In the genomic region with DNA sequence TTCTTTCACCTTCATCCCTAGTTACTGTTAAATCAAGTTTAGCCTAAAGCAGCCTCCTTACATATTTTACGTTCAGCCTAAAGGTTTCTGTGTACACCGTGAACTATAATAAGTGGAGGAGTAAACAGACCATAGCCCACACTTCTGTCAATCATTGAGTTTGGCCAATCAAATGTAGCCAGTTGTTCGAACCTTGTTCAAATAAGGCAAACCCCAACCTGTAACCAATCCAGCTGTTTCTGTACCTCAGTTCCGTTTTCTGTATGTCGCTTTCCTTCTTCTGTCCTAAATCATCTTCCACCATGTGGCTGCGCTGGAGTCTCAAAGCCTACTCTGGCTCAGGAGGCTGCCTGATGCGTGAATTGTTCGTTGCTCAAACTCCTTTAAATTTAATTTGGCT, we compare ENCODE assay signal across 12 cellular contexts. TPM values are rescaled to one million over a fixed set of nuclear protein-coding genes. Genes with fewer than 3 reads are reported as not detected.
A peak's percentile ranks its signal among the peaks of the same experiment; 100 is the strongest.
DNase-seq lines count a peak whose midpoint lies in the region; ATAC-seq and TF ChIP-seq lines count a peak whose summit lies in the region.
"Had no signal": no experiment of that assay in that cellular context is flagged by ENCODE, and none has a peak within 500 bp of the region (broad histone marks: within the 10 kb centered on the region; RNA-seq: fewer than 3 reads in every experiment).

No MANE protein-coding gene starts in this region.

- TF ChIP-seq CTCF in SK-N-SH (IDR thresholded peaks at IDR 0.05) = no peak
- no peak for TF ChIP-seq CTCF in chondrocyte (IDR thresholded peaks at IDR 0.05)
- TF ChIP-seq CTCF in osteoblast (IDR thresholded peaks at IDR 0.05; ENCODE audit: extremely low read depth, low read depth, low read length) = no peak
- TF ChIP-seq CTCF in GM10266 (IDR thresholded peaks at IDR 0.05; ENCODE audit: control insufficient read depth, insufficient read depth, low read depth, missing control alignments) = no peak

- no peaks in the 10 kb centered on the region for H3K27me3 ChIP-seq in SK-N-SH (ENCODE audit: insufficient read depth)
- H3K27me3 ChIP-seq in Karpas-422 (ENCODE audit: low read length) = no peaks in the 10 kb centered on the region
- no peaks in the 10 kb centered on the region for H3K27me3 ChIP-seq in osteoblast (ENCODE audit: insufficient read depth, low read length)
- H3K27me3 ChIP-seq: neutrophil, tibial artery had no signal

- DNase-seq in SK-N-SH = no peak
- DNase-seq in Karpas-422 = no peak
- no peak for DNase-seq in chondrocyte (ENCODE audit: low spot score)
- DNase-seq in osteoblast (ENCODE audit: insufficient read length, low spot score, missing footprints) = no peak
- DNase-seq in NCI-H2107 (lab: John Stamatoyannopoulos, UW) = no peak
- DNase-seq in GM10266 (ENCODE audit: extremely low spot score) = no peak
- DNase-seq: NCI-H345; stimulated activated CD4-positive, alpha-beta T cell treated with anti-CD3 and anti-CD28 coated beads, Interleukin-4, amount 100 ng/mL, for 24 hours; tibial artery had no signal

- H3K9me2 ChIP-seq in SK-N-SH (no peaks in the 10 kb centered on the region), Karpas-422 (replicated peaks; ENCODE audit: insufficient read depth, low read length) (no peaks in the 10 kb centered on the region)

- CTCF ChIA-PET in SK-N-SH (lab: Yijun Ruan, JAX) = interaction anchor here (1.4 kb wide), 1 partner anchor 27 kb away, joined by 3 read pairs; no protein-coding TSS in a partner anchor

- POLR2A ChIA-PET in SK-N-SH (lab: Yijun Ruan, JAX) = interaction anchor here (4.8 kb wide), 1 partner anchor 81 kb away, joined by 57 read pairs; a partner anchor contains a TSS

- H2AFZ ChIP-seq in SK-N-SH (ENCODE audit: low read depth) = no peak overlapping the region
- H2AFZ ChIP-seq in Karpas-422 (ENCODE audit: low read length) = no peak overlapping the region
- no peak overlapping the region for H2AFZ ChIP-seq in osteoblast (ENCODE audit: low read length)

- TF ChIP-seq EP300 in SK-N-SH (IDR thresholded peaks at IDR 0.05; ENCODE audit: borderline replicate concordance in 1 of 2, low read depth in 1 of 2, low read length in 1 of 2) = no peak

- H3F3A ChIP-seq in SK-N-SH (replicated peaks; ENCODE audit: insufficient read depth) = peaks cover 13% of the 10 kb centered on the region

- no peak overlapping the region for H3K9ac ChIP-seq in SK-N-SH
- H3K9ac ChIP-seq in Karpas-422 (ENCODE audit: low read length) = no peak overlapping the region

- peaks cover 29% of the 10 kb centered on the region for H3K4me1 Mint-ChIP-seq in chondrocyte (ENCODE audit: low read depth)

- H3K27ac ChIP-seq in SK-N-SH (ENCODE audit: low read depth in 2 of 2, low read length in 1 of 2) = peak overlapping the region in 1 of 2 experiments; percentile 83; a peak in 2 of 4 replicates
- no peak overlapping the region for H3K27ac ChIP-seq in Karpas-422 (ENCODE audit: low read length)
- H3K27ac ChIP-seq in osteoblast (ENCODE audit: low read depth, low read length) = no peak overlapping the region
- H3K27ac ChIP-seq: neutrophil had no signal

- peaks cover 5 to 12% of the 10 kb centered on the region in 2 experiments; a peak in 3 of 4 replicates for H3K4me1 ChIP-seq in SK-N-SH (ENCODE audit: control insufficient read depth in 1 of 2, insufficient read depth in 2 of 2, low read depth in 1 of 2, low read length in 1 of 2)
- peaks cover 26% of the 10 kb centered on the region for H3K4me1 ChIP-seq in Karpas-422 (ENCODE audit: low read length)
- H3K4me1 ChIP-seq in osteoblast (ENCODE audit: insufficient read depth, low read length) = peaks cover 22% of the 10 kb centered on the region

- ATAC-seq in SK-N-SH treated with all-trans-retinoic acid at 6 μM for 48 hours (no peak), GM21723 (IDR thresholded peaks at IDR 0.05; ENCODE audit: unreplicated experiment) (no peak)

- 95% methylated on average over 8 of the region's 8 CpGs for whole genome bisulfite sequencing in SK-N-SH (ENCODE audit: low lambda C conversion rate)

- no peaks in the 10 kb centered on the region for H3K9me3 Mint-ChIP-seq in chondrocyte (ENCODE audit: low read depth)

- peak overlapping the region; percentile 93; the same call in 1 of the 2 replicates for H3K4me2 ChIP-seq in SK-N-SH
- H3K4me2 ChIP-seq in Karpas-422 (ENCODE audit: low read depth, low read length, poor library complexity, severe bottlenecking) = peak overlapping the region; percentile 95
- H3K4me2 ChIP-seq in osteoblast (ENCODE audit: insufficient read depth, low read length) = peak overlapping the region; percentile 92

- H3K27me3 Mint-ChIP-seq in chondrocyte (ENCODE audit: low read depth) = no peaks in the 10 kb centered on the region

- H3K36me3 ChIP-seq in SK-N-SH (replicated peaks in 1 of 2; ENCODE audit: control insufficient read depth in 1 of 2, insufficient read depth in 2 of 2, low read length in 1 of 2) (no peaks in the 10 kb centered on the region), Karpas-422 (ENCODE audit: insufficient read depth, low read length) (peaks cover under 1% of the 10 kb centered on the region), osteoblast (ENCODE audit: insufficient read depth, low read length) (no peaks in the 10 kb centered on the region)
- H3K36me3 ChIP-seq: neutrophil, tibial artery had no signal

- peak overlapping the region; percentile 34 for H3K27ac Mint-ChIP-seq in chondrocyte (ENCODE audit: unreplicated experiment)

- no peaks in the 10 kb centered on the region for H3K9me3 ChIP-seq in SK-N-SH
- no peaks in the 10 kb centered on the region for H3K9me3 ChIP-seq in Karpas-422 (ENCODE audit: low read length)
- H3K9me3 ChIP-seq in osteoblast (ENCODE audit: low read depth, low read length) = no peaks in the 10 kb centered on the region
- H3K9me3 ChIP-seq: neutrophil, tibial artery had no signal

- H4K20me1 ChIP-seq in SK-N-SH (ENCODE audit: insufficient read depth) = peaks cover 18% of the 10 kb centered on the region
- H4K20me1 ChIP-seq in Karpas-422 (ENCODE audit: insufficient read depth, low read depth, low read length) = no peaks in the 10 kb centered on the region
- H4K20me1 ChIP-seq in osteoblast (ENCODE audit: insufficient read depth, low read length) = peaks cover 10% of the 10 kb centered on the region

- TF ChIP-seq RAD21 in SK-N-SH (IDR thresholded peaks at IDR 0.05; ENCODE audit: low read length) = no peak; the same call in 1 of the 2 replicates

- no peak overlapping the region for H3K4me3 ChIP-seq in SK-N-SH (ENCODE audit: low read depth in 2 of 2, low read length in 1 of 2)
- H3K4me3 ChIP-seq in Karpas-422 (ENCODE audit: low read length) = peak overlapping the region; percentile 89; the same call in 1 of the 2 replicates
- H3K4me3 ChIP-seq in osteoblast (ENCODE audit: insufficient read depth, low read length) = no peak overlapping the region

- H3K4me3 Mint-ChIP-seq in chondrocyte (ENCODE audit: unreplicated experiment) = no peak overlapping the region

- H3K36me3 Mint-ChIP-seq in chondrocyte (ENCODE audit: low read depth) = peaks cover 2% of the 10 kb centered on the region

- H3K79me2 ChIP-seq in SK-N-SH (ENCODE audit: insufficient read depth) (peaks cover 40% of the 10 kb centered on the region), Karpas-422 (ENCODE audit: low read length) (peaks cover 35% of the 10 kb centered on the region), osteoblast (ENCODE audit: insufficient read depth, low read length) (peaks cover 35% of the 10 kb centered on the region)

TF ChIP-seq in SK-N-SH, 30 proteins besides CTCF, POLR2A, EP300 and RAD21:
- no peak for TF ChIP-seq MEF2A (IDR thresholded peaks at IDR 0.05; ENCODE audit: borderline replicate concordance, low read depth)
- TF ChIP-seq, protein P1, sequence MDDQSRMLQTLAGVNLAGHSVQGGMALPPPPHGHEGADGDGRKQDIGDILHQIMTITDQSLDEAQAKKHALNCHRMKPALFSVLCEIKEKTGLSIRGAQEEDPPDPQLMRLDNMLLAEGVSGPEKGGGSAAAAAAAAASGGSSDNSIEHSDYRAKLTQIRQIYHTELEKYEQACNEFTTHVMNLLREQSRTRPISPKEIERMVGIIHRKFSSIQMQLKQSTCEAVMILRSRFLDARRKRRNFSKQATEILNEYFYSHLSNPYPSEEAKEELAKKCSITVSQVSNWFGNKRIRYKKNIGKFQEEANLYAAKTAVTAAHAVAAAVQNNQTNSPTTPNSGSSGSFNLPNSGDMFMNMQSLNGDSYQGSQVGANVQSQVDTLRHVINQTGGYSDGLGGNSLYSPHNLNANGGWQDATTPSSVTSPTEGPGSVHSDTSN (IDR thresholded peaks at IDR 0.05) = 0 out of 2 replicates have a peak, but pooled peaks have one; percentile 6

TF ChIP-seq in SK-N-SH treated with all-trans-retinoic acid at 6 μM for 48 hours, 23 proteins besides CTCF, POLR2A, EP300 and RAD21 (continues in another document):
- TF ChIP-seq ARNTL (CRISPR knock-in tag; IDR thresholded peaks at IDR 0.05; ENCODE audit: borderline replicate concordance, low read depth) (no peak), TOX (CRISPR knock-in tag; IDR thresholded peaks at IDR 0.05; ENCODE audit: borderline replicate concordance) (no peak), CSDC2 (CRISPR knock-in tag; IDR thresholded peaks at IDR 0.05) (no peak), ZFP30 (CRISPR knock-in tag; IDR thresholded peaks at IDR 0.05) (no peak), ZFP3 (CRISPR knock-in tag; IDR thresholded peaks at IDR 0.05) (no peak), ZNF70 (CRISPR knock-in tag; IDR thresholded peaks at IDR 0.05) (no peak), ISL1 (CRISPR knock-in tag; IDR thresholded peaks at IDR 0.05) (no peak), TCF4 (CRISPR knock-in tag; IDR thresholded peaks at IDR 0.05; ENCODE audit: borderline replicate concordance) (no peak), GLIS3 (CRISPR knock-in tag; IDR thresholded peaks at IDR 0.05) (no peak), SNAI2 (CRISPR knock-in tag; IDR thresholded peaks at IDR 0.05) (no peak), ZNF565 (CRISPR knock-in tag; conservative IDR thresholded peaks at IDR 0.05; ENCODE audit: low read depth) (no peak), ZNF8 (CRISPR knock-in tag; IDR thresholded peaks at IDR 0.05) (no peak), OSR1 (CRISPR knock-in tag; IDR thresholded peaks at IDR 0.05) (no peak)

RNA-seq across cellular contexts. Expression of a gene that starts 1.8 kb away (rescaled TPM):
- polyA plus RNA-seq in SK-N-SH (2012; rRNA removed) = 1.7 and 2.4 TPM in 2 replicates
- polyA plus RNA-seq in SK-N-SH (2012; cell fraction: cytosol; rRNA removed) = 2.8 and 3.1 TPM in 2 replicates
- 1.2 and 3.2 TPM in 2 replicates for polyA plus RNA-seq in SK-N-SH (2012; cell fraction: nucleus; rRNA removed)
- 14.2 and 30.6 TPM in 2 replicates for total RNA-seq in Karpas-422 (2014; rRNA removed; shearing (Covaris generic); ENCODE audit: low replicate concordance)
- total RNA-seq in chondrocyte (10.4 to 11.8 TPM (median 11.0 TPM) in 3 replicates), osteoblast (14.1 and 14.5 TPM in 2 replicates)
